1 cellular context compared by ENCODE assay signal in genomic region chr22:49500942-49501395, GRCh38.
TF ChIP-seq lines count a peak whose summit lies in the region.

No MANE protein-coding gene starts in this region.

TF ChIP-seq in IMR-90, 13 proteins besides CTCF, POLR2A, EP300 and RAD21 (continued from another document):
- TF ChIP-seq MXI1 (IDR thresholded peaks at IDR 0.05; ENCODE audit: borderline replicate concordance, low read depth, low read length), result no peak
- no peak for TF ChIP-seq CEBPB (IDR thresholded peaks at IDR 0.05; ENCODE audit: low read depth, low read length)
- TF ChIP-seq CHD1 (IDR thresholded peaks at IDR 0.05; ENCODE audit: low read depth, low read length), result no peak
- TF ChIP-seq, protein P1, sequence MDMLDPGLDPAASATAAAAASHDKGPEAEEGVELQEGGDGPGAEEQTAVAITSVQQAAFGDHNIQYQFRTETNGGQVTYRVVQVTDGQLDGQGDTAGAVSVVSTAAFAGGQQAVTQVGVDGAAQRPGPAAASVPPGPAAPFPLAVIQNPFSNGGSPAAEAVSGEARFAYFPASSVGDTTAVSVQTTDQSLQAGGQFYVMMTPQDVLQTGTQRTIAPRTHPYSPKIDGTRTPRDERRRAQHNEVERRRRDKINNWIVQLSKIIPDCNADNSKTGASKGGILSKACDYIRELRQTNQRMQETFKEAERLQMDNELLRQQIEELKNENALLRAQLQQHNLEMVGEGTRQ (IDR thresholded peaks at IDR 0.05; ENCODE audit: low read depth, low read length), result no peak
